In genomic region chr2:8475349-8476045, GRCh38 we compare ENCODE assay signal across 8 cellular contexts.
DNase-seq lines count a peak whose midpoint lies in the region; ATAC-seq and TF ChIP-seq lines count a peak whose summit lies in the region.

No MANE protein-coding gene starts in this region.

- no peak overlapping the region for H3K4me3 ChIP-seq in tibial nerve
- no peak overlapping the region for H3K4me3 ChIP-seq in stomach

- ATAC-seq in GM18505 (IDR thresholded peaks at IDR 0.05; ENCODE audit: unreplicated experiment) (peak; percentile 39), HG02973 (IDR thresholded peaks at IDR 0.05; ENCODE audit: unreplicated experiment) (peak; percentile 39), T-cell (replicated peaks in 1 of 4) (no peak)
- no peak for ATAC-seq in natural killer cell treated with Interleukin-12 subunit alpha and Interleukin-12 subunit beta and Interleukin-15 and Interleukin-18, amount 100 ng/mL, for 72 hours

- DNase-seq in T-cell, result no peak
- DNase-seq in natural killer cell treated with Interleukin-12 subunit alpha and Interleukin-12 subunit beta and Interleukin-15 and Interleukin-18, amount 100 ng/mL, for 72 hours (ENCODE audit: low spot score), result no peak
- no peak for DNase-seq in tibial nerve (ENCODE audit: low spot score in 2 of 2)
- no peak for DNase-seq in Ammon's horn (ENCODE audit: low spot score)
- no peak for DNase-seq in stomach
- DNase-seq in T-helper 9 cell, result no peak

- no peak for TF ChIP-seq CTCF in tibial nerve (IDR thresholded peaks at IDR 0.05)
- TF ChIP-seq CTCF in stomach (IDR thresholded peaks at IDR 0.05), result no peak

- H3K4me1 ChIP-seq in tibial nerve (peaks cover 0 to 20% (median 10%) of the 10 kb centered on the region in 4 donors), stomach (peaks cover 16 to 77% (median 34%) of the 10 kb centered on the region in 4 donors)

- CTCF ChIA-PET in T-cell (lab: Charles Lee), result interaction anchor here in 1 of 2 donors (0.6 kb wide), 1 partner anchor 11 kb away, joined by 3 read pairs; no protein-coding TSS in a partner anchor

- no peaks in the 10 kb centered on the region for H3K36me3 Mint-ChIP-seq in T-cell
- no peaks in the 10 kb centered on the region for H3K36me3 Mint-ChIP-seq in natural killer cell treated with Interleukin-12 subunit alpha and Interleukin-12 subunit beta and Interleukin-15 and Interleukin-18, amount 100 ng/mL, for 72 hours

- H3K36me3 ChIP-seq in tibial nerve (no peaks in the 10 kb centered on the region), stomach (no peaks in the 10 kb centered on the region)

- H3K27me3 ChIP-seq in tibial nerve, result no peaks in the 10 kb centered on the region
- peaks cover 0 to 4% (median 0%) of the 10 kb centered on the region in 3 donors for H3K27me3 ChIP-seq in stomach

- no peak overlapping the region for H3K27ac ChIP-seq in tibial nerve
- H3K27ac ChIP-seq in stomach, result peak overlapping the region in 1 of 5 donors; percentile 48

- no peak for TF ChIP-seq POLR2A in GM18505 (IDR thresholded peaks at IDR 0.05; ENCODE audit: borderline replicate concordance, extremely low read depth, insufficient read depth, insufficient read length)
- TF ChIP-seq POLR2A in tibial nerve (IDR thresholded peaks at IDR 0.05), result no peak
- no peak for TF ChIP-seq POLR2A in stomach (IDR thresholded peaks at IDR 0.05)

- no peaks in the 10 kb centered on the region for H3K9me3 ChIP-seq in tibial nerve
- no peaks in the 10 kb centered on the region for H3K9me3 ChIP-seq in stomach

- peaks cover 82 to 93% (median 83%) of the 10 kb centered on the region in 3 donors for H3K4me1 Mint-ChIP-seq in T-cell
- peaks cover 89 to 90% of the 10 kb centered on the region in 2 donors for H3K4me1 Mint-ChIP-seq in natural killer cell treated with Interleukin-12 subunit alpha and Interleukin-12 subunit beta and Interleukin-15 and Interleukin-18, amount 100 ng/mL, for 72 hours (ENCODE audit: low read depth in 2 of 2)

- 78 to 79% methylated on average over 13 of the region's 13 CpGs for WGBS in tibial nerve, 2 donors
- WGBS in stomach, 5 donors, result 61 to 79% (median 78%) methylated on average over 13 of the region's 13 CpGs

- POLR2A ChIA-PET in T-cell (lab: Charles Lee), result no interaction called here

- H3K27me3 Mint-ChIP-seq in T-cell, result no peaks in the 10 kb centered on the region
- H3K27me3 Mint-ChIP-seq in natural killer cell treated with Interleukin-12 subunit alpha and Interleukin-12 subunit beta and Interleukin-15 and Interleukin-18, amount 100 ng/mL, for 72 hours, result no peaks in the 10 kb centered on the region

- no peaks in the 10 kb centered on the region for H3K9me3 Mint-ChIP-seq in T-cell
- H3K9me3 Mint-ChIP-seq in natural killer cell treated with Interleukin-12 subunit alpha and Interleukin-12 subunit beta and Interleukin-15 and Interleukin-18, amount 100 ng/mL, for 72 hours, result no peaks in the 10 kb centered on the region

- TF ChIP-seq EP300 in tibial nerve (IDR thresholded peaks at IDR 0.05), result no peak
- no peak for TF ChIP-seq EP300 in stomach (IDR thresholded peaks at IDR 0.05)

- intact Hi-C loops in stomach (cut with DNase I; ENCODE audit: low total_unique reads), result no loop called here

- peak overlapping the region; percentile 89 for H3K27ac Mint-ChIP-seq in T-cell
- peak overlapping the region; percentile 84 for H3K27ac Mint-ChIP-seq in natural killer cell treated with Interleukin-12 subunit alpha and Interleukin-12 subunit beta and Interleukin-15 and Interleukin-18, amount 100 ng/mL, for 72 hours

- H3K4me3 Mint-ChIP-seq in T-cell, result peak overlapping the region in 1 of 3 donors; percentile 22
- peak overlapping the region; percentile 40 for H3K4me3 Mint-ChIP-seq in natural killer cell treated with Interleukin-12 subunit alpha and Interleukin-12 subunit beta and Interleukin-15 and Interleukin-18, amount 100 ng/mL, for 72 hours

Comparison
In these comparisons a context has a peak if more than half of its experiments do, and no peak if none do; other contexts are left out.
1. ATAC-seq: peak in GM18505 (single experiment) and HG02973 (single experiment); none in T-cell (0 of 4) and natural killer cell treated with Interleukin-12 subunit alpha and Interleukin-12 subunit beta and Interleukin-15 and Interleukin-18, amount 100 ng/mL, for 72 hours (0 of 2).